ENCODE assay signal across 8 cellular contexts in genomic region chr18:48834421-48835011, GRCh38.
A peak's percentile ranks its signal among the peaks of the same experiment; 100 is the strongest.
DNase-seq lines count a peak whose midpoint lies in the region; ATAC-seq and TF ChIP-seq lines count a peak whose summit lies in the region.

No MANE protein-coding gene starts in this region.

- peak overlapping the region; percentile 80 for H3K4me3 Mint-ChIP-seq in T-helper 1 cell treated with Interleukin-12 subunit alpha and Interleukin-12 subunit beta and Interleukin-4 antibody, amounts not matched to agents 30 μg/mL and 1 μg/mL, for 36 hours

- no peaks in the 10 kb centered on the region for H3K9me3 Mint-ChIP-seq in T-helper 1 cell treated with Interleukin-12 subunit alpha and Interleukin-12 subunit beta and Interleukin-4 antibody, amounts not matched to agents 30 μg/mL and 1 μg/mL, for 36 hours

- DNase-seq in AG09309 (ENCODE audit: low read depth) = peak; percentile 86
- DNase-seq in amniotic epithelial cell (ENCODE audit: low read depth) = peak; percentile 93
- peak; percentile 63 for DNase-seq in iPS-NIHi7 (ENCODE audit: extremely low spot score)
- peak; percentile 82 for DNase-seq in stimulated activated CD4-positive, alpha-beta T cell treated with anti-CD3 and anti-CD28 coated beads, Interleukin-1b, Interleukin-23, amount 100 ng/mL, for 48 hours
- DNase-seq in NCI-H2227 treated with DMSO at 0.1 percent for 48 hours (lab: John Stamatoyannopoulos, UW) = no peak

- ATAC-seq in GM19328 (IDR thresholded peaks at IDR 0.05; ENCODE audit: unreplicated experiment) (peak; percentile 32), HG03442 (IDR thresholded peaks at IDR 0.05; ENCODE audit: unreplicated experiment) (peak; percentile 64)

- H3K27me3 Mint-ChIP-seq in T-helper 1 cell treated with Interleukin-12 subunit alpha and Interleukin-12 subunit beta and Interleukin-4 antibody, amounts not matched to agents 30 μg/mL and 1 μg/mL, for 36 hours (ENCODE audit: low read depth) = no peaks in the 10 kb centered on the region

- H3K4me3 ChIP-seq in AG09309 (ENCODE audit: control insufficient read depth, low read depth, low read length) = peak overlapping the region; percentile 10

- TF ChIP-seq CTCF in AG09309 (IDR thresholded peaks at IDR 0.05; ENCODE audit: control insufficient read depth, insufficient read depth, low read depth, low read length, missing control alignments) = no peak

- peaks cover 57% of the 10 kb centered on the region for H3K4me1 Mint-ChIP-seq in T-helper 1 cell treated with Interleukin-12 subunit alpha and Interleukin-12 subunit beta and Interleukin-4 antibody, amounts not matched to agents 30 μg/mL and 1 μg/mL, for 36 hours (ENCODE audit: low read depth)

- no peaks in the 10 kb centered on the region for H3K36me3 Mint-ChIP-seq in T-helper 1 cell treated with Interleukin-12 subunit alpha and Interleukin-12 subunit beta and Interleukin-4 antibody, amounts not matched to agents 30 μg/mL and 1 μg/mL, for 36 hours (ENCODE audit: low read depth)

- peak overlapping the region; percentile 98 for H3K27ac Mint-ChIP-seq in T-helper 1 cell treated with Interleukin-12 subunit alpha and Interleukin-12 subunit beta and Interleukin-4 antibody, amounts not matched to agents 30 μg/mL and 1 μg/mL, for 36 hours
